Comparison of ENCODE assay signal across 8 cellular contexts in genomic region chr3:4983739-4984510, GRCh38. TPM values are rescaled to one million over a fixed set of nuclear protein-coding genes. Genes with fewer than 3 reads are reported as not detected.
DNase-seq lines count a peak whose midpoint lies in the region; ATAC-seq, FAIRE-seq and TF ChIP-seq lines count a peak whose summit lies in the region.

No MANE protein-coding gene starts in this region.

- ATAC-seq in GM21717 (IDR thresholded peaks at IDR 0.05; ENCODE audit: unreplicated experiment) (peak; percentile 58), pancreas (no peak), upper lobe of left lung (ENCODE audit: low FRiP score in 2 of 2) (peak in 1 of 2 donors; percentile 23)

- intact Hi-C loops in pancreas (cut with DNase I): loop anchor here in 2 of 3 donors (5.0 to 10.0 kb wide), 2 partner anchors 262 to 269 kb away; no protein-coding TSS in a partner anchor

- peak in 2 of 4 donors; percentile 23 to 60 for TF ChIP-seq POLR2A in upper lobe of left lung (IDR thresholded peaks at IDR 0.05)

- H3K27ac ChIP-seq in pancreas: peak overlapping the region; percentile 39 to 100 (median 98)
- peak overlapping the region; percentile 86 to 100 (median 94) for H3K27ac ChIP-seq in upper lobe of left lung

- H3K36me3 ChIP-seq in MG63 (peaks cover 14% of the 10 kb centered on the region), pancreas (peaks cover 0 to 11% (median 4%) of the 10 kb centered on the region in 3 donors), upper lobe of left lung (peaks cover 0 to 27% (median 10%) of the 10 kb centered on the region in 4 donors)

- 28 to 29% methylated on average over 16 of the region's 16 CpGs for WGBS in pancreas, 2 donors
- 43% methylated on average over 13 to 16 of the region's 16 CpGs for WGBS in upper lobe of left lung, 2 donors

- TF ChIP-seq CTCF in epithelial cell of esophagus (IDR thresholded peaks at IDR 0.05; ENCODE audit: insufficient read depth, low read depth, low read length, missing control alignments) (no peak), pancreas (IDR thresholded peaks at IDR 0.05) (no peak), upper lobe of left lung (IDR thresholded peaks at IDR 0.05) (no peak)

- TF ChIP-seq EP300 in upper lobe of left lung (IDR thresholded peaks at IDR 0.05): no peak

- H3K27me3 ChIP-seq in MG63 (no peaks in the 10 kb centered on the region), pancreas (no peaks in the 10 kb centered on the region), upper lobe of left lung (no peaks in the 10 kb centered on the region)

- peak; percentile 87 for DNase-seq in ELF-1 (ENCODE audit: low read depth, low spot score)
- peak; percentile 72 for DNase-seq in MG63
- peak; percentile 50 to 80 for DNase-seq in activated CD8-positive, alpha-beta memory T cell treated with anti-CD3 and anti-CD28 coated beads for 1 hour (ENCODE audit: extremely low read depth in 1 of 2, low read depth in 1 of 2)
- DNase-seq in epithelial cell of esophagus (ENCODE audit: low read depth): peak; percentile 85
- peak in 5 of 6 donors; percentile 36 to 65 (median 51) for DNase-seq in pancreas
- DNase-seq in upper lobe of left lung: peak in 1 of 2 donors; percentile 58
- DNase-seq in NCI-H345 treated with DMSO at 0.1 percent for 48 hours (lab: John Stamatoyannopoulos, UW; ENCODE audit: unreplicated experiment): no peak

- H3K9me3 ChIP-seq in MG63: no peaks in the 10 kb centered on the region
- no peaks in the 10 kb centered on the region for H3K9me3 ChIP-seq in pancreas
- H3K9me3 ChIP-seq in upper lobe of left lung: no peaks in the 10 kb centered on the region

- FAIRE-seq in pancreas (lab: Jason Lieb, UNC): no peak

- peaks cover 15 to 48% (median 48%) of the 10 kb centered on the region in 3 donors for H3K4me1 ChIP-seq in pancreas
- peaks cover 57 to 80% (median 70%) of the 10 kb centered on the region in 4 donors for H3K4me1 ChIP-seq in upper lobe of left lung

- H3K4me3 ChIP-seq in MG63 (no peak overlapping the region), epithelial cell of esophagus (ENCODE audit: low read length) (peak overlapping the region; percentile 99), pancreas (peak overlapping the region in 3 of 4 donors; percentile 10 to 96 (median 82)), upper lobe of left lung (peak overlapping the region in 3 of 4 donors; percentile 10 to 92 (median 30))

RNA-seq across cellular contexts. Expression of gene BHLHE40, which starts 4.7 kb away (rescaled TPM):
- 2.6 TPM in 2 replicates for total RNA-seq in MG63 (2014; rRNA removed; shearing (Covaris generic); ENCODE audit: low replicate concordance)
- total RNA-seq in pancreas: 10 to 100 TPM; 19.3 to 66.7 (median 38.1) TPM
- 10 to 100 TPM; 23.6 to 41.9 TPM for polyA plus RNA-seq in pancreas
- 100 to 1,000 TPM in 1 of 6 donors, 10 to 100 TPM in 5; 58.7 to 129 (median 78.6) TPM for total RNA-seq in upper lobe of left lung
